1 cellular context compared by ENCODE assay signal in the genomic region with DNA sequence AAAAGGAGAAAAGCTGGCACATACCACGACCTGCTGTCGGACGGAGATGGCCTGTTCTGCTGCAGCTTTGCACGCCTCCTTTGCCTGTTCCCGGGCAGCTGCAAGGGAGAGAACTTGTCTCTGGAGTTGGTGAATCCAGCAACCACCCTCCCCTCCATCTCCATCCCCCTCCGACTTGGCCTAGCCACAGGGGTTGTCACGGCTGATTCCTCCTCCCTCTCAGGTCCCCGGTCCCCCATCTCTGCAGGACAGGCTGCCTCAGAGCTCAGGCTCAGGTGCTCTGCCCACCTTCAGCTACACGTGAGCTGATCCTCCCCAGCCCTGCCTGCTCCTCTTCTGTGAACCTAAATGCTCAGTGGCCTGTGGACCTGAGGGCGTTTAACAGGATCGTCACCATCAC.
A peak's percentile ranks its signal among the peaks of the same experiment; 100 is the strongest.
TF ChIP-seq lines count a peak whose summit lies in the region.

No MANE protein-coding gene starts in this region.

TF ChIP-seq in HepG2, 621 proteins besides CTCF, POLR2A, EP300 and RAD21:
- TF ChIP-seq AGO2 (optimal IDR thresholded peaks at IDR 0.05; ENCODE audit: low read depth, low read length): peak; percentile 28
- TF ChIP-seq PHB2 (IDR thresholded peaks at IDR 0.05; ENCODE audit: partially characterized antibody): no peak
- TF ChIP-seq MED1 (CRISPR knock-in tag; IDR thresholded peaks at IDR 0.05): no peak
